1 cellular context compared by ENCODE assay signal in the genomic region with DNA sequence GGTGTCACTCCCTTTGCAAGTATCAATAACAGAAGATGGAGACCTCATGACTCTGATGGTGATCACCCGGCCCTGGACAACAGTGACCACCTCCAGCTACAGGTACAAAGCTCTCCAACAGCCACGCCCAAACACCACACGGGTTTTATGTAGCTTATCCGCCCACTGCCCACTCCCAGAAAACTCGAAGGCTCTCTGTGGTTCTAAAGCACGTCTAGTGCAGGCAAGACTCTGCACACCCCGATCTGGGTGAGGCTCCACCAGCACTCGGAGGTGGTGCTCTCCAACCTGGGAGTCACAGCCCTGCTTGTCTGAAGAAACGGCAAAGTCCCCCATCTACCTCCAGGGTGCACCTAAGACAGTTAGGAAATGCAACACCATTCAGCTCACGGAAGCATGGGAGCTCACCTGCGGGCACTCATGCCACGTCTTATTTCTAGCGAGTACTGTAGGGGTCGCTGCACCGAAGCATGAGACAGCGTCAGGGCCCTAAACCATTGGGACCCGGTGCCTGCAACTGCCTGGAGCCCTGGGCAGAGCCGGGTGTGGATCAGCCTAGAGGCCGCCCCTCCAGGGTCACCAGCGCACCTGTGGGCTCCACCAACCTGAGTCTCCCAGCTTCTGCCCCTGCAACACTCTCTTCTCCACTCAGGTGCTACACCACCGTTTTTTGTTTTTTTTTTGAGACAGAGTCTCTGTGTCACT.
TF ChIP-seq lines count a peak whose summit lies in the region.

No MANE protein-coding gene starts in this region.

TF ChIP-seq in GM23338, 12 proteins besides CTCF, POLR2A, EP300 and RAD21 (continued from another document):
- TF ChIP-seq JUNB (IDR thresholded peaks at IDR 0.05; ENCODE audit: unreplicated experiment) (no peak), ZNF331 (CRISPR knock-in tag; IDR thresholded peaks at IDR 0.05; ENCODE audit: low read depth) (no peak)
- TF ChIP-seq, protein P1, sequence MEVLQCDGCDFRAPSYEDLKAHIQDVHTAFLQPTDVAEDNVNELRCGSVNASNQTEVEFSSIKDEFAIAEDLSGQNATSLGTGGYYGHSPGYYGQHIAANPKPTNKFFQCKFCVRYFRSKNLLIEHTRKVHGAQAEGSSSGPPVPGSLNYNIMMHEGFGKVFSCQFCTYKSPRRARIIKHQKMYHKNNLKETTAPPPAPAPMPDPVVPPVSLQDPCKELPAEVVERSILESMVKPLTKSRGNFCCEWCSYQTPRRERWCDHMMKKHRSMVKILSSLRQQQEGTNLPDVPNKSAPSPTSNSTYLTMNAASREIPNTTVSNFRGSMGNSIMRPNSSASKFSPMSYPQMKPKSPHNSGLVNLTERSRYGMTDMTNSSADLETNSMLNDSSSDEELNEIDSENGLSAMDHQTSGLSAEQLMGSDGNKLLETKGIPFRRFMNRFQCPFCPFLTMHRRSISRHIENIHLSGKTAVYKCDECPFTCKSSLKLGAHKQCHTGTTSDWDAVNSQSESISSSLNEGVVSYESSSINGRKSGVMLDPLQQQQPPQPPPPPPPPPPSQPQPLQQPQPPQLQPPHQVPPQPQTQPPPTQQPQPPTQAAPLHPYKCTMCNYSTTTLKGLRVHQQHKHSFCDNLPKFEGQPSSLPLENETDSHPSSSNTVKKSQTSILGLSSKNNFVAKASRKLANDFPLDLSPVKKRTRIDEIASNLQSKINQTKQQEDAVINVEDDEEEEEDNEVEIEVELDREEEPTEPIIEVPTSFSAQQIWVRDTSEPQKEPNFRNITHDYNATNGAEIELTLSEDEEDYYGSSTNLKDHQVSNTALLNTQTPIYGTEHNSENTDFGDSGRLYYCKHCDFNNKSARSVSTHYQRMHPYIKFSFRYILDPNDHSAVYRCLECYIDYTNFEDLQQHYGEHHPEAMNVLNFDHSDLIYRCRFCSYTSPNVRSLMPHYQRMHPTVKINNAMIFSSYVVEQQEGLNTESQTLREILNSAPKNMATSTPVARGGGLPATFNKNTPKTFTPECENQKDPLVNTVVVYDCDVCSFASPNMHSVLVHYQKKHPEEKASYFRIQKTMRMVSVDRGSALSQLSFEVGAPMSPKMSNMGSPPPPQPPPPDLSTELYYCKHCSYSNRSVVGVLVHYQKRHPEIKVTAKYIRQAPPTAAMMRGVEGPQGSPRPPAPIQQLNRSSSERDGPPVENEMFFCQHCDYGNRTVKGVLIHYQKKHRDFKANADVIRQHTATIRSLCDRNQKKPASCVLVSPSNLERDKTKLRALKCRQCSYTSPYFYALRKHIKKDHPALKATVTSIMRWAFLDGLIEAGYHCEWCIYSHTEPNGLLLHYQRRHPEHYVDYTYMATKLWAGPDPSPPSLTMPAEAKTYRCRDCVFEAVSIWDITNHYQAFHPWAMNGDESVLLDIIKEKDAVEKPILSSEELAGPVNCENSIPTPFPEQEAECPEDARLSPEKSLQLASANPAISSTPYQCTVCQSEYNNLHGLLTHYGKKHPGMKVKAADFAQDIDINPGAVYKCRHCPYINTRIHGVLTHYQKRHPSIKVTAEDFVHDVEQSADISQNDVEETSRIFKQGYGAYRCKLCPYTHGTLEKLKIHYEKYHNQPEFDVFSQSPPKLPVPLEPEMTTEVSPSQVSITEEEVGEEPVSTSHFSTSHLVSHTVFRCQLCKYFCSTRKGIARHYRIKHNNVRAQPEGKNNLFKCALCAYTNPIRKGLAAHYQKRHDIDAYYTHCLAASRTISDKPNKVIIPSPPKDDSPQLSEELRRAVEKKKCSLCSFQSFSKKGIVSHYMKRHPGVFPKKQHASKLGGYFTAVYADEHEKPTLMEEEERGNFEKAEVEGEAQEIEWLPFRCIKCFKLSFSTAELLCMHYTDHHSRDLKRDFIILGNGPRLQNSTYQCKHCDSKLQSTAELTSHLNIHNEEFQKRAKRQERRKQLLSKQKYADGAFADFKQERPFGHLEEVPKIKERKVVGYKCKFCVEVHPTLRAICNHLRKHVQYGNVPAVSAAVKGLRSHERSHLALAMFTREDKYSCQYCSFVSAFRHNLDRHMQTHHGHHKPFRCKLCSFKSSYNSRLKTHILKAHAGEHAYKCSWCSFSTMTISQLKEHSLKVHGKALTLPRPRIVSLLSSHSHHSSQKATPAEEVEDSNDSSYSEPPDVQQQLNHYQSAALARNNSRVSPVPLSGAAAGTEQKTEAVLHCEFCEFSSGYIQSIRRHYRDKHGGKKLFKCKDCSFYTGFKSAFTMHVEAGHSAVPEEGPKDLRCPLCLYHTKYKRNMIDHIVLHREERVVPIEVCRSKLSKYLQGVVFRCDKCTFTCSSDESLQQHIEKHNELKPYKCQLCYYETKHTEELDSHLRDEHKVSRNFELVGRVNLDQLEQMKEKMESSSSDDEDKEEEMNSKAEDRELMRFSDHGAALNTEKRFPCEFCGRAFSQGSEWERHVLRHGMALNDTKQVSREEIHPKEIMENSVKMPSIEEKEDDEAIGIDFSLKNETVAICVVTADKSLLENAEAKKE (CRISPR knock-in tag; IDR thresholded peaks at IDR 0.05): no peak
